Comparison of ENCODE assay signal across 9 cellular contexts in the genomic region with DNA sequence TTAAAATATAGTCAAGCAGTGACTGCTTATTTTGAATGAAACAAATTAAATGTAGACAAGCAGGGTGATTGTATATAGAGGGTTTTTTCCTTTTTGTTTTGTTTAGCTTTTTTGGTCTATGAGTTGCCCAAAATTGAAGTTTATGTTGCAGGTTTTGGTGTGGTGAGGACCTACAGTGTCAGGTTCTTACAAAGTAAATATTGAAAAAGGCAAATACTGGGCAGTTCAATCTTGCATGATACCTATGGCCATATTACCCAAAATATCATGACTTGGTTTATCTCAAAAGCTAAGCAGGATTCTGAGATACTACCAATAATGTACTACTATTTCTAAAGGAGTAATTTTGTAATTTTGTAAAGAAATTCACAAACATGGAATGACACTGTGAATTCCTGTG. TPM values are rescaled to one million over a fixed set of nuclear protein-coding genes. Genes with fewer than 3 reads are reported as not detected.
DNase-seq lines count a peak whose midpoint lies in the region; ATAC-seq, FAIRE-seq and TF ChIP-seq lines count a peak whose summit lies in the region.
"Had no signal": no experiment of that assay in that cellular context is flagged by ENCODE, and none has a peak within 500 bp of the region (broad histone marks: within the 10 kb centered on the region; RNA-seq: fewer than 3 reads in every experiment).

No MANE protein-coding gene starts in this region.

- ATAC-seq in K562 (peak; percentile 4), GM19328 (IDR thresholded peaks at IDR 0.05; ENCODE audit: unreplicated experiment) (no peak)

- H3K4me3 ChIP-seq in K562, result peak overlapping the region; percentile 49
- H3K4me3 ChIP-seq in H7 (ENCODE audit: insufficient read depth, low read depth, low read length), result no peak overlapping the region

- in situ Hi-C loops in K562 (cut with MboI), result loop anchor here (10.0 kb wide), 1 partner anchor 108 kb away; no protein-coding TSS in a partner anchor

- peak overlapping the region; percentile 96; the same call in 2 of the 3 replicates for H3K27ac ChIP-seq in K562 (ENCODE audit: extremely low read depth, low read depth, low read length)

- H3K27me3 ChIP-seq in K562 (ENCODE audit: control insufficient read depth in 2 of 2, insufficient read depth in 2 of 2, low read length in 2 of 2) (no peaks in the 10 kb centered on the region), H7 (ENCODE audit: control insufficient read depth, insufficient read depth, low read length) (no peaks in the 10 kb centered on the region)

- H3K27me3 Mint-ChIP-seq in activated naive CD8-positive, alpha-beta T cell, result no peaks in the 10 kb centered on the region
- peaks cover 4% of the 10 kb centered on the region for H3K27me3 Mint-ChIP-seq in activated naive CD8-positive, alpha-beta T cell treated with anti-CD3 and anti-CD28 coated beads for 36 hours
- no peaks in the 10 kb centered on the region for H3K27me3 Mint-ChIP-seq in mesothelial cell of epicardium (ENCODE audit: low read depth)
- H3K27me3 Mint-ChIP-seq in type B pancreatic cell, result peaks cover 3% of the 10 kb centered on the region

- no peaks in the 10 kb centered on the region for H3K9me3 ChIP-seq in K562 (replicated peaks; ENCODE audit: control insufficient read depth, insufficient read depth, low read depth, low read length)

- peak overlapping the region; percentile 94 for H3K4me3 Mint-ChIP-seq in activated naive CD8-positive, alpha-beta T cell
- H3K4me3 Mint-ChIP-seq in activated naive CD8-positive, alpha-beta T cell treated with anti-CD3 and anti-CD28 coated beads for 36 hours, result no peak overlapping the region
- H3K4me3 Mint-ChIP-seq in mesothelial cell of epicardium, result peak overlapping the region; percentile 82
- peak overlapping the region; percentile 93 for H3K4me3 Mint-ChIP-seq in type B pancreatic cell

- H3K36me3 Mint-ChIP-seq in activated naive CD8-positive, alpha-beta T cell, result no peaks in the 10 kb centered on the region
- peaks cover 3% of the 10 kb centered on the region for H3K36me3 Mint-ChIP-seq in activated naive CD8-positive, alpha-beta T cell treated with anti-CD3 and anti-CD28 coated beads for 36 hours
- H3K36me3 Mint-ChIP-seq in mesothelial cell of epicardium (no peaks in the 10 kb centered on the region), type B pancreatic cell (no peaks in the 10 kb centered on the region)

- H3K27ac Mint-ChIP-seq in activated naive CD8-positive, alpha-beta T cell, result no peak overlapping the region
- H3K27ac Mint-ChIP-seq in activated naive CD8-positive, alpha-beta T cell treated with anti-CD3 and anti-CD28 coated beads for 36 hours, result no peak overlapping the region
- H3K27ac Mint-ChIP-seq in mesothelial cell of epicardium (peak overlapping the region; percentile 96), type B pancreatic cell (no peak overlapping the region)

- H3K36me3 ChIP-seq in K562 (ENCODE audit: control insufficient read depth, insufficient read depth, low read length) (no peaks in the 10 kb centered on the region; the same call in 2 of the 3 replicates), H7 (replicated peaks; ENCODE audit: control insufficient read depth, insufficient read depth, low read length) (no peaks in the 10 kb centered on the region)

- no peak for TF ChIP-seq CTCF in K562 (IDR thresholded peaks at IDR 0.05 in 2 of 3, conservative IDR thresholded peaks at IDR 0.05 in 1 of 3; ENCODE audit: insufficient read depth in 2 of 3, low read depth in 1 of 3, low read length in 3 of 3)
- TF ChIP-seq CTCF in mesothelial cell of epicardium (IDR thresholded peaks at IDR 0.05; ENCODE audit: unreplicated experiment), result no peak
- TF ChIP-seq CTCF in type B pancreatic cell (conservative IDR thresholded peaks at IDR 0.05), result no peak

- TF ChIP-seq RAD21 in K562 (CRISPR knock-in tag; conservative IDR thresholded peaks at IDR 0.05 in 1 of 2, IDR thresholded peaks at IDR 0.05 in 1 of 2), result no peak

- CTCF ChIA-PET in K562 (lab: Yijun Ruan, JAX; ENCODE audit: low intra/inter-chr PET ratio), result no interaction called here

- intact Hi-C loops in K562 (cut with micrococcal nuclease), result loop anchor here (5.0 kb wide), 1 partner anchor 249 kb away; a partner anchor contains a TSS

- no peak for FAIRE-seq in K562 (lab: Jason Lieb, UNC)
- FAIRE-seq: D721Med had no signal

- no peak overlapping the region for H2AFZ ChIP-seq in K562 (ENCODE audit: low read depth, low read length)

- POLR2A ChIA-PET in K562 (lab: Yijun Ruan, JAX), result interaction anchor here (0.5 to 10.5 kb wide), 10 partner anchors 8 to 123 kb away, joined by 3 to 199 read pairs (median 17); a partner anchor contains a TSS

- peaks cover 86% of the 10 kb centered on the region for H3K79me2 ChIP-seq in K562 (ENCODE audit: control insufficient read depth, insufficient read depth, low read length)

- DNase-seq in activated naive CD8-positive, alpha-beta T cell treated with anti-CD3 and anti-CD28 coated beads for 36 hours, result no peak
- DNase-seq in K562 (ENCODE audit: extremely low read depth in 1 of 4, low spot score in 3 of 4), result peak in 1 of 4 experiments; percentile 29
- no peak for DNase-seq in mesothelial cell of epicardium (ENCODE audit: low spot score in 2 of 2, unreplicated experiment in 2 of 2)
- DNase-seq in type B pancreatic cell (ENCODE audit: extremely low spot score, unreplicated experiment), result no peak
- DNase-seq in stimulated activated CD4-positive, alpha-beta T cell treated with anti-CD3 and anti-CD28 coated beads, Interleukin-1b, Interleukin-23, amount 100 ng/mL, for 48 hours, result no peak
- DNase-seq in H7, result no peak

- H3K4me1 ChIP-seq in K562 (replicated peaks in 1 of 2; ENCODE audit: control insufficient read depth in 2 of 2, insufficient read depth in 2 of 2, low read length in 2 of 2), result peaks cover 0 to 7% of the 10 kb centered on the region in 2 experiments; a peak in 3 of 5 replicates

- no peak for TF ChIP-seq EP300 in K562 (IDR thresholded peaks at IDR 0.05; ENCODE audit: low read length)

- H3K9me1 ChIP-seq in K562 (ENCODE audit: control insufficient read depth, insufficient read depth, low read length), result no peaks in the 10 kb centered on the region

- H3K4me2 ChIP-seq in K562 (ENCODE audit: insufficient read depth, low read length), result peak overlapping the region; percentile 79; the same call in 1 of the 2 replicates

- peak overlapping the region in 1 of 2 experiments; percentile 88; a peak in 3 of 4 replicates for H3K9ac ChIP-seq in K562 (ENCODE audit: insufficient read depth in 1 of 2, low read depth in 2 of 2, low read length in 2 of 2)

- H3K9me3 Mint-ChIP-seq in activated naive CD8-positive, alpha-beta T cell (ENCODE audit: low read depth), result no peaks in the 10 kb centered on the region
- peaks cover 2% of the 10 kb centered on the region for H3K9me3 Mint-ChIP-seq in activated naive CD8-positive, alpha-beta T cell treated with anti-CD3 and anti-CD28 coated beads for 36 hours
- H3K9me3 Mint-ChIP-seq in mesothelial cell of epicardium (no peaks in the 10 kb centered on the region), type B pancreatic cell (no peaks in the 10 kb centered on the region)

- no TSS peak for BruUV-seq in K562 (replicated peaks; lab: Mats Ljungman, UMichigan)

- TF ChIP-seq POLR2A in K562 (conservative IDR thresholded peaks at IDR 0.05), result no peak

- H4K20me1 ChIP-seq in K562 (replicated peaks; ENCODE audit: control insufficient read depth, insufficient read depth, low read length), result peaks cover 3% of the 10 kb centered on the region; the same call in 1 of the 2 replicates

- H3K4me1 Mint-ChIP-seq in activated naive CD8-positive, alpha-beta T cell (ENCODE audit: low read depth), result peaks cover 65% of the 10 kb centered on the region
- H3K4me1 Mint-ChIP-seq in activated naive CD8-positive, alpha-beta T cell treated with anti-CD3 and anti-CD28 coated beads for 36 hours, result peaks cover 44% of the 10 kb centered on the region
- H3K4me1 Mint-ChIP-seq in mesothelial cell of epicardium (peaks cover 37% of the 10 kb centered on the region), type B pancreatic cell (ENCODE audit: unreplicated experiment) (peaks cover 34% of the 10 kb centered on the region)

RNA-seq across cellular contexts. Expression of a gene that starts 1.8 kb away (rescaled TPM):
- total RNA-seq in activated naive CD8-positive, alpha-beta T cell treated with anti-CD3 and anti-CD28 coated beads for 36 hours, result 1 to 10 TPM; 7.0 to 8.4 TPM
- total RNA-seq in K562 (2011; cell fraction: chromatin; rRNA removed; ENCODE audit: low replicate concordance), result 20.6 and 59.9 TPM in 2 replicates
- total RNA-seq in K562 (2011; cell fraction: nucleolus; rRNA removed), result 16.6 and 21.7 TPM in 2 replicates
- total RNA-seq in K562 (2011; cell fraction: nucleoplasm; rRNA removed), result 45.6 and 71.6 TPM in 2 replicates
- total RNA-seq in K562 (2014; rRNA removed) (8.5 and 13.2 TPM in 2 replicates), K562 (2014; rRNA removed; fragmentation: Illumina TruSeq; extraction: Trizol) (22.5 and 33.2 TPM in 2 replicates), K562 (2015; rRNA removed; fragmentation: Illumina TruSeq; extraction: Trizol) (18.2 and 19.8 TPM in 2 replicates), K562 (2021) (17.8 and 20.5 TPM in 2 replicates), mesothelial cell of epicardium (43.6 to 48.0 TPM (median 47.8 TPM) in 3 replicates), type B pancreatic cell (ENCODE audit: low replicate concordance) (20.9 and 27.7 TPM in 2 replicates)
- polyA plus RNA-seq in K562 (2011; rRNA removed) (15.2 and 23.5 TPM in 2 replicates), K562 (2014; fragmentation: Illumina TruSeq; extraction: Trizol) (16.5 and 17.5 TPM in 2 replicates), K562 (2014; fragmentation: Nextera tagmentation; extraction: Ambion mirVana) (10 to 100 TPM; 18.3 to 27.7 TPM), K562 (2014; rRNA removed) (15.3 and 20.7 TPM in 2 replicates)
- polyA plus RNA-seq in K562 (2011; cell fraction: cytosol; rRNA removed), result 1.8 and 5.4 TPM in 2 replicates
- 6.4 and 7.9 TPM in 2 replicates for polyA plus RNA-seq in K562 (2011; cell fraction: nucleus; rRNA removed)
- polyA plus RNA-seq in K562 (2012), result 11.4 and 15.5 TPM in 2 replicates
- polyA minus RNA-seq in K562 (2011; rRNA and poly(A)+ RNA removed), result 32.3 and 45.6 TPM in 2 replicates
- polyA minus RNA-seq in K562 (2011; cell fraction: cytosol; rRNA and poly(A)+ RNA removed), result 9.8 and 10.6 TPM in 2 replicates
- polyA minus RNA-seq in K562 (2011; cell fraction: nucleus; rRNA and poly(A)+ RNA removed), result 19.0 and 37.7 TPM in 2 replicates
- 15.1 and 16.6 TPM in 2 replicates for total RNA-seq in H7 (2014; rRNA removed; shearing (Covaris generic))

RNA-seq across cellular contexts. Expression of a gene that starts 27.6 kb away (rescaled TPM):
- 100 to 1,000 TPM; 242 to 255 TPM for total RNA-seq in activated naive CD8-positive, alpha-beta T cell treated with anti-CD3 and anti-CD28 coated beads for 36 hours
- total RNA-seq in K562 (2011; cell fraction: chromatin; rRNA removed; ENCODE audit: low replicate concordance), result 264 and 677 TPM in 2 replicates
- 127 and 179 TPM in 2 replicates for total RNA-seq in K562 (2011; cell fraction: nucleolus; rRNA removed)
- 251 and 332 TPM in 2 replicates for total RNA-seq in K562 (2011; cell fraction: nucleoplasm; rRNA removed)
- total RNA-seq in K562 (2014; rRNA removed), result 182 and 192 TPM in 2 replicates
- total RNA-seq in K562 (2014; rRNA removed; fragmentation: Illumina TruSeq; extraction: Trizol), result 253 and 279 TPM in 2 replicates
- total RNA-seq in K562 (2015; rRNA removed; fragmentation: Illumina TruSeq; extraction: Trizol), result 234 and 254 TPM in 2 replicates
- total RNA-seq in K562 (2021), result 195 and 199 TPM in 2 replicates
- polyA plus RNA-seq in K562 (2011; rRNA removed), result 292 and 294 TPM in 2 replicates
- polyA plus RNA-seq in K562 (2011; cell fraction: cytosol; rRNA removed), result 136 and 194 TPM in 2 replicates
- polyA plus RNA-seq in K562 (2011; cell fraction: nucleus; rRNA removed), result 763 and 1,195 TPM in 2 replicates
- polyA plus RNA-seq in K562 (2012), result 143 and 152 TPM in 2 replicates
- polyA plus RNA-seq in K562 (2014; fragmentation: Illumina TruSeq; extraction: Trizol), result 185 and 213 TPM in 2 replicates
- polyA plus RNA-seq in K562 (2014; fragmentation: Nextera tagmentation; extraction: Ambion mirVana), result 100 to 1,000 TPM; 104 to 170 TPM
- polyA plus RNA-seq in K562 (2014; rRNA removed), result 224 and 265 TPM in 2 replicates
- 304 and 320 TPM in 2 replicates for polyA minus RNA-seq in K562 (2011; rRNA and poly(A)+ RNA removed)
- polyA minus RNA-seq in K562 (2011; cell fraction: cytosol; rRNA and poly(A)+ RNA removed), result 101 and 114 TPM in 2 replicates
- 359 and 608 TPM in 2 replicates for polyA minus RNA-seq in K562 (2011; cell fraction: nucleus; rRNA and poly(A)+ RNA removed)
- total RNA-seq in mesothelial cell of epicardium, result 287 to 291 TPM (median 288 TPM) in 3 replicates
- 123 and 220 TPM in 2 replicates for total RNA-seq in type B pancreatic cell (ENCODE audit: low replicate concordance)
- total RNA-seq in H7 (2014; rRNA removed; shearing (Covaris generic)), result 165 and 230 TPM in 2 replicates

RNA-seq across cellular contexts. Expression of a gene that starts 39.3 kb away (rescaled TPM):
- under 1 TPM; 0.14 to 0.20 TPM for total RNA-seq in activated naive CD8-positive, alpha-beta T cell treated with anti-CD3 and anti-CD28 coated beads for 36 hours
- not detected in 2 replicates for total RNA-seq in K562 (2011; cell fraction: chromatin; rRNA removed; ENCODE audit: low replicate concordance)
- total RNA-seq in K562 (2011; cell fraction: nucleolus; rRNA removed), result not detected in 2 replicates
- total RNA-seq in K562 (2011; cell fraction: nucleoplasm; rRNA removed), result not detected in 2 replicates
- total RNA-seq in K562 (2014; rRNA removed) (0.05 TPM in 1 of 2 replicates, not detected in the other), K562 (2014; rRNA removed; fragmentation: Illumina TruSeq; extraction: Trizol) (0.04 and 0.06 TPM in 2 replicates), K562 (2015; rRNA removed; fragmentation: Illumina TruSeq; extraction: Trizol) (0.04 and 0.08 TPM in 2 replicates), K562 (2021) (0.04 TPM in 2 replicates), mesothelial cell of epicardium (0.18 to 0.23 TPM (median 0.20 TPM) in 3 replicates), type B pancreatic cell (ENCODE audit: low replicate concordance) (2.9 and 4.8 TPM in 2 replicates)
- polyA plus RNA-seq in K562 (2011; rRNA removed) (0.04 TPM in 1 of 2 replicates, not detected in the other), K562 (2014; fragmentation: Illumina TruSeq; extraction: Trizol) (not detected in 2 replicates), K562 (2014; fragmentation: Nextera tagmentation; extraction: Ambion mirVana) (under 1 TPM in 1 of 2 experiments, not detected in 1; 0.01 TPM), K562 (2014; rRNA removed) (not detected in 2 replicates)
- polyA plus RNA-seq in K562 (2011; cell fraction: cytosol; rRNA removed), result not detected in 2 replicates
- polyA plus RNA-seq in K562 (2011; cell fraction: nucleus; rRNA removed), result not detected in 2 replicates
- polyA plus RNA-seq in K562 (2012), result 0.04 TPM in 1 of 2 replicates, not detected in the other
- not detected in 2 replicates for polyA minus RNA-seq in K562 (2011; rRNA and poly(A)+ RNA removed)
- polyA minus RNA-seq in K562 (2011; cell fraction: cytosol; rRNA and poly(A)+ RNA removed), result not detected in 2 replicates
- polyA minus RNA-seq in K562 (2011; cell fraction: nucleus; rRNA and poly(A)+ RNA removed), result not detected in 2 replicates
- 0.07 and 0.26 TPM in 2 replicates for total RNA-seq in H7 (2014; rRNA removed; shearing (Covaris generic))
